In the genomic region with DNA sequence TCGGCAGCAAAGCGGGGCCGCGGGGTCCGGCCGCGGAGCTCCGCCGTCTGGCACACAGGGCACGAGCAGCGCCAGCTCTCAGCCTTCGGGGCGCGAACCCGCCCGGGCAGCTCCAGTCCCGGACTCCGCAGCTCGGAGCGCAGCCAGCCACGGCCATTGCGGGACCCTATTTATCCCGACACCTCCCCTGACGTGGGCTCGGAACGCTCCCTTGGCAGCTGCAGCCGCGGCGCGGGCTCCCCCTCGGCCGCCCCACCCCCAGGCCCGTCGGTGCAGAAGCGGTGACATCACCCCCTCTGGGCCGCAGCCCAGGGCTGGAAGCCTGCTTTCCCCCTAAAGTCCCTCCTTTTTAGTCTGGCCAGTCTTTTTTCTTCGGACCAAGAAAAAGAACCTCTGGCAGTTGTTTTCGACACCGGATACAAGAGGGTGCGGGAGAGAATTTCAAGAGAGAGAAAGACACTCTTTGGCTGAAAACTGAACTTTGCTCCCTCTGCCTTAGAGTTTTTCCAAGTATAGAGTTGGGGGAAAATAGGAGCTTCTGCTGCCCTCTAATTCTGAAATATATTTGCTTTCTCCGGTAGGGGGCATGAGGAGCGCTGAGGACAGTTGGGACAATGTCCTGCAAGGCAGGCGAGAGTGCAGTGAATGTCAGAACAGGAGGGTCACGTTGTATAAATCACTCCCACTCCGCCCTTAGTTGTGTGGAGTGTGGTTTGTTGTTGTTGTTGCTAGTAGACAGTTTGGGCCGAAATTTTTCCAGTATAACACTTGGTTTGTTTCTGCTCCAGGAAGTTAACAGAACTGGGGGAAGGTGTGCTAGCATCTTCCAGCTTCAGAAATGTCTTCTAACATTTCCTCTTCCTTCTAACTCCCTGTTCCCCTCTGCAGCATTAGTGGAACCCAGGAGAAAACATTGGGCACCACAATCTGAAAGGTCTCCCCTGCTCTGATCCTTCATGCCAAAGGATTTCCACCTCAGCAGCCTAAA, we compare ENCODE assay signal across 8 cellular contexts. TPM values are rescaled to one million over a fixed set of nuclear protein-coding genes. Genes with fewer than 3 reads are reported as not detected.
DNase-seq lines count a peak whose midpoint lies in the region; ATAC-seq, FAIRE-seq and TF ChIP-seq lines count a peak whose summit lies in the region.

A gene (minus strand): TSS at position 145 of the 988 bp plus-strand sequence. CDS start 280 bp downstream, outside the sequence.

- H3K27me3 ChIP-seq in BE2C (peaks cover 37% of the 10 kb centered on the region), HUES6 (ENCODE audit: control insufficient read depth, insufficient read depth, low read length) (peaks cover 73% of the 10 kb centered on the region), H1 (replicated peaks in 1 of 4; ENCODE audit: control insufficient read depth in 3 of 4, extremely low read depth in 1 of 4, insufficient read depth in 3 of 4, low read length in 3 of 4) (peaks cover 8 to 44% (median 29%) of the 10 kb centered on the region in 4 experiments), lung (ENCODE audit: control insufficient read depth, insufficient read depth) (no peaks in the 10 kb centered on the region), suprapubic skin (peaks cover 26% of the 10 kb centered on the region)

- H4K8ac ChIP-seq in H1 (ENCODE audit: extremely low read depth, insufficient read depth, low read length): peak within 1 kb of the TSS; percentile 87

- H3K4ac ChIP-seq in H1 (replicated peaks; ENCODE audit: insufficient read length, low read depth, low read length): no peak within 1 kb of the TSS

- H3K4me1 ChIP-seq in BE2C (no peaks in the 10 kb centered on the region), HUES6 (ENCODE audit: control insufficient read depth, insufficient read depth, low read length) (peaks cover 5% of the 10 kb centered on the region; the same call in 1 of the 2 replicates), H1 (replicated peaks in 1 of 4; ENCODE audit: control insufficient read depth in 3 of 4, insufficient read depth in 4 of 4, low read length in 3 of 4) (peaks cover 0 to 10% (median 5%) of the 10 kb centered on the region in 4 experiments; a peak in 6 of 7 replicates), lung (ENCODE audit: control insufficient read depth in 2 of 2, insufficient read depth in 2 of 2, low read length in 2 of 2) (peaks cover 3 to 8% of the 10 kb centered on the region in 2 donors), suprapubic skin (peaks cover 26% of the 10 kb centered on the region)

- DNase-seq in BE2C (peak; percentile 54), SHP77 treated with DMSO at 0.1 percent for 48 hours (lab: John Stamatoyannopoulos, UW) (peak; percentile 41), H1 (ENCODE audit: low read depth in 1 of 2, low spot score in 2 of 2) (peak in 1 of 2 experiments; percentile 81), lung (ENCODE audit: low spot score) (peak; percentile 66), suprapubic skin (ENCODE audit: low spot score in 2 of 2) (peak in 1 of 2 donors; percentile 61), NCI-H146 (lab: John Stamatoyannopoulos, UW) (no peak)

- H4K91ac ChIP-seq in H1 (replicated peaks; ENCODE audit: insufficient read length, low read length): no peak within 1 kb of the TSS

- TF ChIP-seq RAD21 in H1 (IDR thresholded peaks at IDR 0.05 in 1 of 2, conservative IDR thresholded peaks at IDR 0.05 in 1 of 2; ENCODE audit: low read depth in 2 of 2, low read length in 2 of 2): peak; percentile 56 to 68

- POLR2A ChIA-PET in H1 (lab: Charles Lee; ENCODE audit: partially characterized antibody): interaction anchor here (1.3 kb wide), 2 partner anchors 152 to 470 kb away, joined by 3 read pairs; no protein-coding TSS in a partner anchor

- TF ChIP-seq CTCF in BE2C (IDR thresholded peaks at IDR 0.05; ENCODE audit: low read depth, low read length) (peak; percentile 68), H1 (IDR thresholded peaks at IDR 0.05; ENCODE audit: control extremely low read depth in 1 of 3, insufficient read depth in 1 of 3, low read depth in 1 of 3, low read length in 3 of 3) (peak; percentile 54 to 74 (median 66)), lung (IDR thresholded peaks at IDR 0.05; ENCODE audit: control extremely low read depth, extremely low read depth) (peak; percentile 51), suprapubic skin (IDR thresholded peaks at IDR 0.05) (peak; percentile 24 to 41)

- H3K9me3 ChIP-seq in BE2C (no peaks in the 10 kb centered on the region), HUES6 (ENCODE audit: control insufficient read depth, insufficient read depth, low read depth, low read length) (no peaks in the 10 kb centered on the region), H1 (ENCODE audit: insufficient read depth in 2 of 2, low read depth in 1 of 2, low read length in 1 of 2) (no peaks in the 10 kb centered on the region), lung (ENCODE audit: control insufficient read depth in 2 of 2, insufficient read depth in 1 of 2, low read length in 1 of 2) (peaks cover 0 to 2% of the 10 kb centered on the region in 2 donors), suprapubic skin (no peaks in the 10 kb centered on the region)

- no peak within 1 kb of the TSS for H3K23ac ChIP-seq in H1 (ENCODE audit: insufficient read length)

- H2BK12ac ChIP-seq in H1 (ENCODE audit: low read depth, low read length): peak within 1 kb of the TSS; percentile 89; the same call in 1 of the 2 replicates

- H3K79me2 ChIP-seq in H1 (ENCODE audit: control insufficient read depth in 1 of 2, insufficient read depth in 2 of 2, low read length in 2 of 2): no peaks in the 10 kb centered on the region

- CTCF ChIA-PET in H1 (lab: Charles Lee; ENCODE audit: partially characterized antibody): interaction anchor here (0.6 to 4.4 kb wide), 58 partner anchors 9 to 931 kb away, joined by 3 to 52 read pairs (median 5); no protein-coding TSS in a partner anchor

- no peaks in the 10 kb centered on the region for H3K79me1 ChIP-seq in H1 (ENCODE audit: low read depth, low read length)

- WGBS in H1 (ENCODE audit: extremely low coverage in 1 of 2, insufficient coverage in 1 of 2, insufficient read length in 1 of 2, insufficient replicate concordance in 2 of 2, low coverage in 1 of 2, low lambda C conversion rate in 2 of 2, missing lambda C conversion rate in 1 of 2), 2 experiments: 4% methylated on average over 32 of the region's 46 CpGs; no CpG with 5 or more reads in 1 of the 2 experiments
- WGBS in lung, 2 donors: 0 to 1% methylated on average over 38 to 46 of the region's 46 CpGs
- WGBS in suprapubic skin: 3% methylated on average over 39 of the region's 46 CpGs

- no peak within 1 kb of the TSS for H2BK120ac ChIP-seq in H1 (replicated peaks; ENCODE audit: low read depth, low read length)

- H2AK5ac ChIP-seq in H1 (ENCODE audit: low read depth, low read length): no peak within 1 kb of the TSS

- 0 out of 2 replicates have a peak within 1 kb of the TSS, but pooled peaks have one; percentile 95 for H2BK15ac ChIP-seq in H1 (ENCODE audit: low read length)

- peak within 1 kb of the TSS; percentile 80 to 97 for H3K4me2 ChIP-seq in H1 (ENCODE audit: insufficient read depth in 1 of 2, low read depth in 2 of 2, low read length in 2 of 2)

- FAIRE-seq in H1 (lab: Jason Lieb, UNC): peak; percentile 91

- peaks cover 0 to 4% of the 10 kb centered on the region in 2 experiments for H4K20me1 ChIP-seq in H1 (replicated peaks in 1 of 2; ENCODE audit: control insufficient read depth in 1 of 2, insufficient read depth in 2 of 2, low read length in 2 of 2)

- H3K4me3 ChIP-seq in BE2C (ENCODE audit: low read depth, low read length) (peak within 1 kb of the TSS; percentile 31), HUES6 (ENCODE audit: low read depth, low read length) (peak within 1 kb of the TSS; percentile 72), H1 (ENCODE audit: extremely low read depth in 1 of 4, insufficient read depth in 2 of 4, low read depth in 3 of 4, low read length in 4 of 4) (peak within 1 kb of the TSS; percentile 30 to 66 (median 56)), lung (peak within 1 kb of the TSS; percentile 29), suprapubic skin (peak within 1 kb of the TSS; percentile 50)

- H2BK20ac ChIP-seq in H1 (ENCODE audit: low read length): no peak within 1 kb of the TSS

- H3K18ac ChIP-seq in H1 (ENCODE audit: extremely low read depth, low read length): no peak within 1 kb of the TSS

- H4K5ac ChIP-seq in H1 (ENCODE audit: insufficient read length, low read depth, low read length): no peak within 1 kb of the TSS

- H3K36me3 ChIP-seq in BE2C (no peaks in the 10 kb centered on the region), HUES6 (ENCODE audit: control insufficient read depth, insufficient read depth, low read length) (no peaks in the 10 kb centered on the region), H1 (ENCODE audit: control insufficient read depth in 2 of 4, insufficient read depth in 4 of 4, low read length in 3 of 4) (no peaks in the 10 kb centered on the region), lung (ENCODE audit: control insufficient read depth in 2 of 2, insufficient read depth in 2 of 2, low read length in 2 of 2) (no peaks in the 10 kb centered on the region), suprapubic skin (no peaks in the 10 kb centered on the region)

- TF ChIP-seq POLR2A in H1 (IDR thresholded peaks at IDR 0.05; ENCODE audit: control extremely low read depth in 1 of 2, low read depth in 2 of 2, low read length in 2 of 2) (no peak), suprapubic skin (IDR thresholded peaks at IDR 0.05) (no peak)

- H3K56ac ChIP-seq in H1 (replicated peaks; ENCODE audit: insufficient read length, low read depth, low read length): no peak within 1 kb of the TSS

- TF ChIP-seq EP300 in H1 (IDR thresholded peaks at IDR 0.05; ENCODE audit: borderline replicate concordance in 1 of 2, low read depth in 2 of 2, low read length in 2 of 2): no peak
- TF ChIP-seq EP300 in suprapubic skin (IDR thresholded peaks at IDR 0.05): no peak

- H3K9ac ChIP-seq in HUES6 (ENCODE audit: low read length) (no peak within 1 kb of the TSS), H1 (replicated peaks in 1 of 4; ENCODE audit: extremely low read depth in 1 of 4, low read depth in 3 of 4, low read length in 3 of 4) (no peak within 1 kb of the TSS; a peak in 1 of 7 replicates)

- peaks cover 12% of the 10 kb centered on the region; the same call in 1 of the 2 replicates for H3K23me2 ChIP-seq in H1 (ENCODE audit: low read depth, low read length)

- no peak within 1 kb of the TSS for H3K14ac ChIP-seq in H1 (ENCODE audit: insufficient read length)

- 0 out of 2 replicates have a peak within 1 kb of the TSS, but pooled peaks have one; percentile 15 for H2BK5ac ChIP-seq in H1 (ENCODE audit: low read depth, low read length)

- H3K27ac ChIP-seq in HUES6 (ENCODE audit: low read depth, low read length): no peak within 1 kb of the TSS
- no peak within 1 kb of the TSS for H3K27ac ChIP-seq in H1 (ENCODE audit: low read depth, low read length)
- peak within 1 kb of the TSS in 1 of 2 donors; percentile 52 for H3K27ac ChIP-seq in lung (ENCODE audit: low read depth in 1 of 2, low read length in 1 of 2)
- H3K27ac ChIP-seq in suprapubic skin: peak within 1 kb of the TSS; percentile 17

- H2AFZ ChIP-seq in H1 (ENCODE audit: low read length): peak within 1 kb of the TSS; percentile 84

- peak; percentile 29 for ATAC-seq in GM18861 (IDR thresholded peaks at IDR 0.05; ENCODE audit: unreplicated experiment)
- ATAC-seq in lung (ENCODE audit: insufficient read depth, low FRiP score): peak; percentile 32

RNA-seq across cellular contexts. Expression of the gene that starts here (rescaled TPM):
- polyA plus RNA-seq in BE2C (2012; ENCODE audit: insufficient read depth, insufficient read length, low read depth): not detected
- not detected in 2 replicates for total RNA-seq in H1 (2021; fragmentation: NEBNext Ultra II Directional; extraction: Animal tissue kit (Norgen Biotek cat#: 25700))
- polyA plus RNA-seq in H1 (2011; rRNA removed) (0.03 TPM in 2 replicates), lung (1 to 10 TPM; 3.2 to 3.5 TPM)
- polyA plus RNA-seq in H1 (2011; cell fraction: cytosol; rRNA removed): 0.05 TPM
- 0.04 TPM for polyA plus RNA-seq in H1 (2011; cell fraction: nucleus; rRNA removed)
- polyA plus RNA-seq in H1 (2012, experiment 1 of 2): not detected in 4 replicates
- polyA plus RNA-seq in H1 (2012, experiment 2 of 2): not detected
- polyA plus RNA-seq in H1 (2013, experiment 1 of 2): 0.18 TPM
- 0.02 TPM for polyA plus RNA-seq in H1 (2013, experiment 2 of 2)
- polyA minus RNA-seq in H1 (2011; rRNA and poly(A)+ RNA removed): not detected in 2 replicates
- polyA minus RNA-seq in H1 (2011; cell fraction: cytosol; rRNA and poly(A)+ RNA removed): not detected
- not detected for polyA minus RNA-seq in H1 (2011; cell fraction: nucleus; rRNA and poly(A)+ RNA removed)
- total RNA-seq in lung (1 to 10 TPM; 2.5 to 5.3 TPM), suprapubic skin (under 1 TPM in 3 of 4 donors, not detected in 1; 0.17 to 0.68 (median 0.34) TPM)
